In genomic region chr2:121558329-121558728, GRCh38 we compare ENCODE assay signal across 20 cellular contexts. TPM values are rescaled to one million over a fixed set of nuclear protein-coding genes. Genes with fewer than 3 reads are reported as not detected.
DNase-seq lines count a peak whose midpoint lies in the region; ATAC-seq and TF ChIP-seq lines count a peak whose summit lies in the region.
"Had no signal": no experiment of that assay in that cellular context is flagged by ENCODE, and none has a peak within 500 bp of the region (broad histone marks: within the 10 kb centered on the region; RNA-seq: fewer than 3 reads in every experiment).

No MANE protein-coding gene starts in this region.

- no peaks in the 10 kb centered on the region for H3K9me3 Mint-ChIP-seq in activated B cell treated with CpG ODN at 0.5 μM for 24 hours
- no peaks in the 10 kb centered on the region for H3K9me3 Mint-ChIP-seq in activated T-helper 2 cell treated with anti-CD3 and anti-CD28 coated beads, Interferon-gamma antibody, Interleukin-2, Interleukin-4, amounts not matched to agents 10 μg/mL and 5 μg/mL and 100 μg/mL, durations not matched to agents 14 hours and 24 hours and 36 hours
- H3K9me3 Mint-ChIP-seq: activated naive CD8-positive, alpha-beta T cell treated with anti-CD3 and anti-CD28 coated beads, Interleukin-2, amount 10 ng/mL, durations not matched to agents 7 days and 5 days; stimulated activated effector memory CD8-positive, alpha-beta T cell treated with anti-CD3 and anti-CD28 coated beads, Interleukin-12 subunit alpha, Interleukin-12 subunit beta, amount 100 ng/mL, for 72 hours; T-helper 1 cell treated with Interleukin-12 subunit alpha and Interleukin-12 subunit beta and Interleukin-4 antibody, amounts not matched to agents 30 μg/mL and 1 μg/mL, for 36 hours had no signal

- no peaks in the 10 kb centered on the region for H3K27me3 Mint-ChIP-seq in activated B cell treated with CpG ODN at 0.5 μM for 24 hours
- no peaks in the 10 kb centered on the region for H3K27me3 Mint-ChIP-seq in activated T-helper 2 cell treated with anti-CD3 and anti-CD28 coated beads, Interferon-gamma antibody, Interleukin-2, Interleukin-4, amounts not matched to agents 10 μg/mL and 5 μg/mL and 100 μg/mL, durations not matched to agents 14 hours and 24 hours and 36 hours (ENCODE audit: low read depth)
- H3K27me3 Mint-ChIP-seq: activated CD4-positive, alpha-beta T cell treated with anti-CD3 and anti-CD28 coated beads for 36 hours; activated naive CD8-positive, alpha-beta T cell treated with anti-CD3 and anti-CD28 coated beads, Interleukin-2, amount 10 ng/mL, durations not matched to agents 7 days and 5 days had no signal

- ATAC-seq in GM18858 (IDR thresholded peaks at IDR 0.05; ENCODE audit: unreplicated experiment), result peak; percentile 45
- ATAC-seq in GM21825 (IDR thresholded peaks at IDR 0.05; ENCODE audit: unreplicated experiment), result peak; percentile 46
- ATAC-seq in HG03175 (IDR thresholded peaks at IDR 0.05; ENCODE audit: unreplicated experiment), result peak; percentile 71
- ATAC-seq in activated B cell treated with CpG ODN at 0.5 μM for 24 hours (ENCODE audit: low read depth), result peak; percentile 92
- no peak for ATAC-seq in GM21367 (IDR thresholded peaks at IDR 0.05; ENCODE audit: unreplicated experiment)
- ATAC-seq: activated CD4-positive, alpha-beta T cell treated with anti-CD3 and anti-CD28 coated beads for 36 hours; stimulated activated effector memory CD8-positive, alpha-beta T cell treated with anti-CD3 and anti-CD28 coated beads, Interleukin-12 subunit alpha, Interleukin-12 subunit beta, amount 100 ng/mL, for 72 hours had no signal

- peak overlapping the region; percentile 6 for H3K4me3 Mint-ChIP-seq in activated B cell treated with CpG ODN at 0.5 μM for 24 hours
- H3K4me3 Mint-ChIP-seq in activated T-helper 2 cell treated with anti-CD3 and anti-CD28 coated beads, Interferon-gamma antibody, Interleukin-2, Interleukin-4, amounts not matched to agents 10 μg/mL and 5 μg/mL and 100 μg/mL, durations not matched to agents 14 hours and 24 hours and 36 hours (ENCODE audit: low read depth), result no peak overlapping the region
- H3K4me3 Mint-ChIP-seq: activated CD4-positive, alpha-beta T cell treated with anti-CD3 and anti-CD28 coated beads for 36 hours; activated naive CD8-positive, alpha-beta T cell treated with anti-CD3 and anti-CD28 coated beads, Interleukin-2, amount 10 ng/mL, durations not matched to agents 7 days and 5 days; stimulated activated effector memory CD8-positive, alpha-beta T cell treated with anti-CD3 and anti-CD28 coated beads, Interleukin-12 subunit alpha, Interleukin-12 subunit beta, amount 100 ng/mL, for 72 hours; T-helper 1 cell treated with Interleukin-12 subunit alpha and Interleukin-12 subunit beta and Interleukin-4 antibody, amounts not matched to agents 30 μg/mL and 1 μg/mL, for 36 hours had no signal

- H3K36me3 Mint-ChIP-seq in activated B cell treated with CpG ODN at 0.5 μM for 24 hours (ENCODE audit: low read depth), result peaks cover 8% of the 10 kb centered on the region
- peaks cover 10% of the 10 kb centered on the region for H3K36me3 Mint-ChIP-seq in activated T-helper 2 cell treated with anti-CD3 and anti-CD28 coated beads, Interferon-gamma antibody, Interleukin-2, Interleukin-4, amounts not matched to agents 10 μg/mL and 5 μg/mL and 100 μg/mL, durations not matched to agents 14 hours and 24 hours and 36 hours (ENCODE audit: low read depth)

- no peak overlapping the region for H3K27ac Mint-ChIP-seq in activated B cell treated with CpG ODN at 0.5 μM for 24 hours
- no peak overlapping the region for H3K27ac Mint-ChIP-seq in activated T-helper 2 cell treated with anti-CD3 and anti-CD28 coated beads, Interferon-gamma antibody, Interleukin-2, Interleukin-4, amounts not matched to agents 10 μg/mL and 5 μg/mL and 100 μg/mL, durations not matched to agents 14 hours and 24 hours and 36 hours
- H3K27ac Mint-ChIP-seq: activated CD4-positive, alpha-beta T cell treated with anti-CD3 and anti-CD28 coated beads for 36 hours; activated naive CD8-positive, alpha-beta T cell treated with anti-CD3 and anti-CD28 coated beads, Interleukin-2, amount 10 ng/mL, durations not matched to agents 7 days and 5 days; stimulated activated effector memory CD8-positive, alpha-beta T cell treated with anti-CD3 and anti-CD28 coated beads, Interleukin-12 subunit alpha, Interleukin-12 subunit beta, amount 100 ng/mL, for 72 hours; T-helper 1 cell treated with Interleukin-12 subunit alpha and Interleukin-12 subunit beta and Interleukin-4 antibody, amounts not matched to agents 30 μg/mL and 1 μg/mL, for 36 hours had no signal

- POLR2A ChIA-PET in activated B cell treated with CpG ODN at 0.5 μM for 24 hours (lab: Charles Lee), result interaction anchor here (0.7 to 1.0 kb wide), 5 partner anchors 10 to 178 kb away, joined by 3 to 10 read pairs (median 5); partner anchors contain the start of genes NIFK and RNU4ATAC

- DNase-seq in activated B cell treated with CpG ODN at 0.5 μM for 24 hours (no peak), DMS53 treated with DMSO at 0.1 percent for 48 hours (lab: John Stamatoyannopoulos, UW; ENCODE audit: unreplicated experiment) (no peak)
- DNase-seq in activated CD8-positive, alpha-beta memory T cell treated with anti-CD3 and anti-CD28 coated beads, Interleukin-2, amount 50 U/mL, for 48 hours, result no peak
- DNase-seq in activated T-helper 2 cell treated with anti-CD3 and anti-CD28 coated beads, Interferon-gamma antibody, Interleukin-2, Interleukin-4, amounts not matched to agents 10 μg/mL and 5 μg/mL and 100 μg/mL, durations not matched to agents 14 hours and 24 hours and 36 hours (ENCODE audit: low spot score), result no peak
- DNase-seq: activated CD4-positive, alpha-beta T cell treated with anti-CD3 and anti-CD28 coated beads for 36 hours; activated naive CD8-positive, alpha-beta T cell treated with anti-CD3 and anti-CD28 coated beads, Interleukin-2, amount 10 ng/mL, durations not matched to agents 7 days and 5 days; effector CD4-positive, alpha-beta T cell; NCI-H2029 treated with DMSO at 0.1 percent for 48 hours; NCI-H69; ovary; upper lobe of left lung had no signal

- intact Hi-C loops in activated B cell treated with CpG ODN at 0.5 μM for 24 hours (cut with micrococcal nuclease), result loop anchor here (1.0 to 5.0 kb wide), 2 partner anchors 27 to 44 kb away; no protein-coding TSS in a partner anchor
- intact Hi-C loops in activated T-helper 2 cell treated with anti-CD3 and anti-CD28 coated beads, Interferon-gamma antibody, Interleukin-2, Interleukin-4, amounts not matched to agents 10 μg/mL and 5 μg/mL and 100 μg/mL, durations not matched to agents 14 hours and 24 hours and 36 hours (cut with micrococcal nuclease), result no loop called here

- no peak for TF ChIP-seq CTCF in activated B cell treated with CpG ODN at 0.5 μM for 24 hours (IDR thresholded peaks at IDR 0.05)

- CTCF ChIA-PET in activated B cell treated with CpG ODN at 0.5 μM for 24 hours (lab: Charles Lee), result no interaction called here

- H3K4me1 Mint-ChIP-seq in activated B cell treated with CpG ODN at 0.5 μM for 24 hours, result peaks cover 23% of the 10 kb centered on the region
- peaks cover 24% of the 10 kb centered on the region for H3K4me1 Mint-ChIP-seq in activated T-helper 2 cell treated with anti-CD3 and anti-CD28 coated beads, Interferon-gamma antibody, Interleukin-2, Interleukin-4, amounts not matched to agents 10 μg/mL and 5 μg/mL and 100 μg/mL, durations not matched to agents 14 hours and 24 hours and 36 hours (ENCODE audit: low read depth)

RNA-seq across cellular contexts. Expression of gene RNU4ATAC, which starts 27.6 kb away (rescaled TPM):
- total RNA-seq in activated B cell treated with CpG ODN at 0.5 μM for 24 hours, result not detected in 2 replicates
- total RNA-seq in activated T-helper 2 cell treated with anti-CD3 and anti-CD28 coated beads, Interferon-gamma antibody, Interleukin-2, Interleukin-4, amounts not matched to agents 10 μg/mL and 5 μg/mL and 100 μg/mL, durations not matched to agents 14 hours and 24 hours and 36 hours, result not detected in 2 replicates
- total RNA-seq: activated CD4-positive, alpha-beta T cell treated with anti-CD3 and anti-CD28 coated beads for 36 hours; activated naive CD8-positive, alpha-beta T cell treated with anti-CD3 and anti-CD28 coated beads, Interleukin-2, amount 10 ng/mL, durations not matched to agents 7 days and 5 days; hepatocyte; MCF 10A; ovary; skeletal muscle tissue; upper lobe of left lung had no signal
